7 cellular contexts compared by ENCODE assay signal in genomic region chr16:334164-334832, GRCh38. TPM values are rescaled to one million over a fixed set of nuclear protein-coding genes. Genes with fewer than 3 reads are reported as not detected.
DNase-seq lines count a peak whose midpoint lies in the region; ATAC-seq, FAIRE-seq and TF ChIP-seq lines count a peak whose summit lies in the region.
"Not testable (repeated sequence)": the region's sequence is repeated elsewhere in the genome, so short reads cannot be mapped to it uniquely, and the experiment has no call there.
"Had no signal": no experiment of that assay in that cellular context is flagged by ENCODE, and none has a peak within 500 bp of the region (broad histone marks: within the 10 kb centered on the region; RNA-seq: fewer than 3 reads in every experiment).

No MANE protein-coding gene starts in this region.

- peak; percentile 63 for FAIRE-seq in GM12892 (lab: Jason Lieb, UNC)
- FAIRE-seq in astrocyte (lab: Jason Lieb, UNC), result peak; percentile 49
- peak; percentile 40 for FAIRE-seq in HepG2 (lab: Jason Lieb, UNC)

- intact Hi-C loops in Right ventricle myocardium inferior (cut with DNase I); HepG2 (cut with micrococcal nuclease; ENCODE audit: unreplicated experiment): not testable (repeated sequence)

- TF ChIP-seq CTCF in astrocyte (IDR thresholded peaks at IDR 0.05; ENCODE audit: insufficient read depth, low read depth, low read length); HepG2 (CRISPR knock-in tag; IDR thresholded peaks at IDR 0.05): not testable (repeated sequence)

- H2BK5ac ChIP-seq in neuronal stem cell (ENCODE audit: low read length), result not testable (repeated sequence)

- peaks cover 78% of the 10 kb centered on the region for H4K20me1 ChIP-seq in astrocyte (ENCODE audit: insufficient read depth, low read length)
- H4K20me1 ChIP-seq in HepG2 (ENCODE audit: insufficient read depth, low read length), result peaks cover 42% of the 10 kb centered on the region

- not testable (repeated sequence) for H2AK5ac ChIP-seq in neuronal stem cell (ENCODE audit: low read depth, low read length)

- 100% methylated on average over 3 of the region's 5 CpGs for WGBS in HepG2 (ENCODE audit: low lambda C conversion rate)
- no CpG with 5 or more reads among the region's 5 CpGs for WGBS in neuronal stem cell (ENCODE audit: extremely low coverage in 2 of 2, insufficient read length in 2 of 2, insufficient replicate concordance in 1 of 2), 2 donors

- not testable (repeated sequence) for H3K4me3 Mint-ChIP-seq in astrocyte (ENCODE audit: unreplicated experiment)

- H3K36me3 Mint-ChIP-seq in astrocyte (ENCODE audit: low read depth, unreplicated experiment), result not testable (repeated sequence)

- H2BK15ac ChIP-seq in neuronal stem cell (ENCODE audit: low read length), result not testable (repeated sequence)

- H4K91ac ChIP-seq in neuronal stem cell (ENCODE audit: low read depth, low read length, poor library complexity), result not testable (repeated sequence)

- peak overlapping the region; percentile 50 for H3K27ac Mint-ChIP-seq in astrocyte (ENCODE audit: unreplicated experiment)

- not testable (repeated sequence) for H3K14ac ChIP-seq in neuronal stem cell (ENCODE audit: low read length)

- H3K4ac ChIP-seq in neuronal stem cell (ENCODE audit: low read length), result not testable (repeated sequence)

- not testable (repeated sequence) for H3K27me3 Mint-ChIP-seq in astrocyte (ENCODE audit: low read depth, unreplicated experiment)

- not testable (repeated sequence) for BruUV-seq in HepG2 (replicated peaks; lab: Mats Ljungman, UMichigan)

- H2BK12ac ChIP-seq in neuronal stem cell (ENCODE audit: low read length), result not testable (repeated sequence)

- CTCF ChIA-PET in HepG2 (lab: Yijun Ruan, JAX; ENCODE audit: low intra/inter-chr PET ratio, low total read pairs), result not testable (repeated sequence)

- not testable (repeated sequence) for H3K4me3 ChIP-seq in astrocyte (ENCODE audit: insufficient read depth, low read depth, low read length); HepG2 (replicated peaks in 1 of 3; ENCODE audit: insufficient read depth in 1 of 3, low read depth in 2 of 3, low read length in 3 of 3)
- peak overlapping the region in 1 of 2 donors; percentile 68 for H3K4me3 ChIP-seq in neuronal stem cell (ENCODE audit: low read length in 2 of 2)

- H3K36me3 ChIP-seq in astrocyte (ENCODE audit: insufficient read depth, low read length); HepG2 (replicated peaks in 1 of 2; ENCODE audit: control insufficient read depth in 1 of 2, insufficient read depth in 2 of 2, low read length in 2 of 2); neuronal stem cell (replicated peaks in 1 of 2; ENCODE audit: control insufficient read depth in 2 of 2, insufficient read depth in 2 of 2, low read length in 2 of 2): not testable (repeated sequence)

- DNase-seq in GM12892 (ENCODE audit: insufficient read length); astrocyte (ENCODE audit: low read depth); HepG2 (ENCODE audit: low spot score); neuronal stem cell (ENCODE audit: low spot score): not testable (repeated sequence)
- DNase-seq in Right ventricle myocardium inferior (ENCODE audit: missing footprints), result peak; percentile 4

- H3K4me1 Mint-ChIP-seq in astrocyte (ENCODE audit: low read depth, unreplicated experiment), result peaks cover 29% of the 10 kb centered on the region

- H2AFZ ChIP-seq in astrocyte (ENCODE audit: low read depth, low read length); HepG2 (ENCODE audit: low read length); neuronal stem cell (ENCODE audit: low read length): not testable (repeated sequence)

- TF ChIP-seq POLR2A in GM12892 (IDR thresholded peaks at IDR 0.05; ENCODE audit: low read depth, low read length); HepG2 (IDR thresholded peaks at IDR 0.05; ENCODE audit: insufficient read depth in 1 of 2, low read depth in 2 of 2, low read length in 2 of 2): not testable (repeated sequence)

- H3K4me2 ChIP-seq in astrocyte (ENCODE audit: low read length); HepG2 (ENCODE audit: low read depth, low read length); neuronal stem cell (ENCODE audit: insufficient read depth, low read length, poor library complexity, severe bottlenecking): not testable (repeated sequence)

- in situ Hi-C loops in HepG2 (cut with HindIII; ENCODE audit: extremely low pct_ligation_motif_present, low pct_unique_long_range_greater_than_20kb), result not testable (repeated sequence)

- not testable (repeated sequence) for H3K4me1 ChIP-seq in astrocyte (ENCODE audit: insufficient read depth, low read length)
- H3K4me1 ChIP-seq in HepG2 (ENCODE audit: insufficient read depth, low read length) (peaks cover 77% of the 10 kb centered on the region), neuronal stem cell (ENCODE audit: control insufficient read depth in 2 of 2, insufficient read depth in 1 of 2, low read depth in 1 of 2, low read length in 2 of 2) (peaks cover 10 to 11% of the 10 kb centered on the region in 2 donors)

- not testable (repeated sequence) for H3K27me3 ChIP-seq in astrocyte (ENCODE audit: insufficient read depth, low read length); HepG2 (ENCODE audit: control insufficient read depth in 1 of 2, insufficient read depth in 2 of 2, low read length in 2 of 2); neuronal stem cell (ENCODE audit: control insufficient read depth in 3 of 3, insufficient read depth in 3 of 3, low read depth in 1 of 3, low read length in 3 of 3)

- H3K9ac ChIP-seq in astrocyte (ENCODE audit: low read length); HepG2 (ENCODE audit: insufficient read depth, low read depth, low read length); neuronal stem cell (ENCODE audit: low read depth, low read length, poor library complexity): not testable (repeated sequence)

- TF ChIP-seq EP300 in HepG2 (IDR thresholded peaks at IDR 0.05; ENCODE audit: low read depth in 2 of 2, low read length in 2 of 2); HepG2 (CRISPR knock-in tag; IDR thresholded peaks at IDR 0.05; ENCODE audit: borderline replicate concordance): not testable (repeated sequence)

- peak overlapping the region; percentile 93 for H4K8ac ChIP-seq in neuronal stem cell (ENCODE audit: low read depth, low read length)

- not testable (repeated sequence) for H3K79me1 ChIP-seq in neuronal stem cell (ENCODE audit: low read depth, low read length)

- H3K23ac ChIP-seq in neuronal stem cell (ENCODE audit: low read depth, low read length, poor library complexity), result peak overlapping the region; percentile 75

- ATAC-seq in Right ventricle myocardium inferior, HepG2: not testable (repeated sequence)

- not testable (repeated sequence) for H3K27ac ChIP-seq in astrocyte (ENCODE audit: low read depth, low read length); HepG2 (ENCODE audit: extremely low read length, insufficient read depth, low read length); neuronal stem cell (replicated peaks; ENCODE audit: low read length)

- H2BK120ac ChIP-seq in neuronal stem cell (ENCODE audit: low read depth, low read length), result not testable (repeated sequence)

- not testable (repeated sequence) for H3K9me3 Mint-ChIP-seq in astrocyte (ENCODE audit: unreplicated experiment)

- not testable (repeated sequence) for H3K9me3 ChIP-seq in astrocyte (ENCODE audit: insufficient read depth, low read depth, low read length); HepG2 (ENCODE audit: low read length); neuronal stem cell (replicated peaks in 1 of 2; ENCODE audit: control insufficient read depth in 2 of 2, insufficient read depth in 1 of 2, low read depth in 1 of 2, low read length in 2 of 2)

- not testable (repeated sequence) for H3K18ac ChIP-seq in neuronal stem cell (ENCODE audit: low read length)

- H3K79me2 ChIP-seq in astrocyte (ENCODE audit: insufficient read depth, low read length) (peaks cover 81% of the 10 kb centered on the region), HepG2 (ENCODE audit: insufficient read depth, low read length) (peaks cover 87% of the 10 kb centered on the region)

- POLR2A ChIA-PET in HepG2 (lab: Yijun Ruan, JAX), result not testable (repeated sequence)

- TF ChIP-seq RAD21 in HepG2 (CRISPR knock-in tag; IDR thresholded peaks at IDR 0.05), result not testable (repeated sequence)

RNA-seq across cellular contexts. Expression of gene AXIN1, which starts 18.2 kb away (rescaled TPM):
- polyA plus RNA-seq in GM12892 (2012; ENCODE audit: missing spikeins), result 8.6 TPM
- 27.0 and 28.8 TPM in 2 replicates for total RNA-seq in astrocyte
- total RNA-seq in Right ventricle myocardium inferior, result 12.8 TPM
- total RNA-seq in HepG2 (2016; rRNA removed; fragmentation: Illumina TruSeq; extraction: Trizol), result 18.8 and 24.0 TPM in 2 replicates
- total RNA-seq in HepG2 (2016; cell fraction: cytosol; rRNA removed; fragmentation: Illumina TruSeq; extraction: Trizol; ENCODE audit: low read depth), result 17.0 and 18.3 TPM in 2 replicates
- total RNA-seq in HepG2 (2016; cell fraction: insoluble cytoplasmic fraction; rRNA removed; fragmentation: Illumina TruSeq; extraction: Trizol), result 14.2 and 23.9 TPM in 2 replicates
- total RNA-seq in HepG2 (2016; cell fraction: membrane; rRNA removed; fragmentation: Illumina TruSeq; extraction: Trizol), result 32.6 and 32.8 TPM in 2 replicates
- total RNA-seq in HepG2 (2016; cell fraction: nucleus; rRNA removed; fragmentation: Illumina TruSeq; extraction: Trizol), result 14.9 and 17.5 TPM in 2 replicates
- 26.0 and 28.5 TPM in 2 replicates for polyA plus RNA-seq in HepG2 (2011; rRNA removed)
- polyA plus RNA-seq in HepG2 (2011; cell fraction: cytosol; rRNA removed), result 37.0 and 44.7 TPM in 2 replicates
- polyA plus RNA-seq in HepG2 (2011; cell fraction: nucleus; rRNA removed), result 55.4 and 62.8 TPM in 2 replicates
- 28.4 and 30.4 TPM in 2 replicates for polyA plus RNA-seq in HepG2 (2012)
- 8.5 and 8.8 TPM in 2 replicates for polyA plus RNA-seq in HepG2 (2016; cell fraction: cytosol; fragmentation: Illumina TruSeq; extraction: Trizol; ENCODE audit: low read depth)
- polyA plus RNA-seq in HepG2 (2016; cell fraction: insoluble cytoplasmic fraction; fragmentation: Illumina TruSeq; extraction: Trizol; ENCODE audit: low read depth), result 19.0 and 24.8 TPM in 2 replicates
- polyA plus RNA-seq in HepG2 (2016; cell fraction: membrane; fragmentation: Illumina TruSeq; extraction: Trizol; ENCODE audit: low read depth), result 22.0 and 23.4 TPM in 2 replicates
- 30.6 and 31.6 TPM in 2 replicates for polyA plus RNA-seq in HepG2 (2016; cell fraction: nucleus; fragmentation: Illumina TruSeq; extraction: Trizol; ENCODE audit: insufficient read depth, low read depth)
- 10.4 and 24.0 TPM in 2 replicates for polyA minus RNA-seq in HepG2 (2011; rRNA and poly(A)+ RNA removed; ENCODE audit: low replicate concordance)
- 21.4 and 23.6 TPM in 2 replicates for polyA minus RNA-seq in HepG2 (2011; cell fraction: cytosol; rRNA and poly(A)+ RNA removed)
- 14.3 and 15.7 TPM in 2 replicates for polyA minus RNA-seq in HepG2 (2011; cell fraction: nucleus; rRNA and poly(A)+ RNA removed)
- 19.3 TPM for polyA plus RNA-seq in neuronal stem cell (2013, experiment 1 of 2)
- 18.9 TPM for polyA plus RNA-seq in neuronal stem cell (2013, experiment 2 of 2)

RNA-seq across cellular contexts. Expression of gene MRPL28, which starts 36.0 kb away (rescaled TPM):
- 59.7 TPM for polyA plus RNA-seq in GM12892 (2012; ENCODE audit: missing spikeins)
- total RNA-seq in astrocyte (89.2 and 95.8 TPM in 2 replicates), Right ventricle myocardium inferior (83.1 TPM), HepG2 (2016; rRNA removed; fragmentation: Illumina TruSeq; extraction: Trizol) (114 and 128 TPM in 2 replicates)
- 30.5 and 32.3 TPM in 2 replicates for total RNA-seq in HepG2 (2016; cell fraction: cytosol; rRNA removed; fragmentation: Illumina TruSeq; extraction: Trizol; ENCODE audit: low read depth)
- total RNA-seq in HepG2 (2016; cell fraction: insoluble cytoplasmic fraction; rRNA removed; fragmentation: Illumina TruSeq; extraction: Trizol), result 115 and 131 TPM in 2 replicates
- total RNA-seq in HepG2 (2016; cell fraction: membrane; rRNA removed; fragmentation: Illumina TruSeq; extraction: Trizol), result 36.8 and 38.6 TPM in 2 replicates
- total RNA-seq in HepG2 (2016; cell fraction: nucleus; rRNA removed; fragmentation: Illumina TruSeq; extraction: Trizol), result 35.6 and 38.6 TPM in 2 replicates
- polyA plus RNA-seq in HepG2 (2011; rRNA removed), result 121 and 135 TPM in 2 replicates
- 141 and 211 TPM in 2 replicates for polyA plus RNA-seq in HepG2 (2011; cell fraction: cytosol; rRNA removed)
- polyA plus RNA-seq in HepG2 (2011; cell fraction: nucleus; rRNA removed), result 65.0 and 69.2 TPM in 2 replicates
- 50.0 and 56.2 TPM in 2 replicates for polyA plus RNA-seq in HepG2 (2012)
- 35.7 and 36.6 TPM in 2 replicates for polyA plus RNA-seq in HepG2 (2016; cell fraction: cytosol; fragmentation: Illumina TruSeq; extraction: Trizol; ENCODE audit: low read depth)
- 162 and 166 TPM in 2 replicates for polyA plus RNA-seq in HepG2 (2016; cell fraction: insoluble cytoplasmic fraction; fragmentation: Illumina TruSeq; extraction: Trizol; ENCODE audit: low read depth)
- 35.5 and 36.2 TPM in 2 replicates for polyA plus RNA-seq in HepG2 (2016; cell fraction: membrane; fragmentation: Illumina TruSeq; extraction: Trizol; ENCODE audit: low read depth)
- polyA plus RNA-seq in HepG2 (2016; cell fraction: nucleus; fragmentation: Illumina TruSeq; extraction: Trizol; ENCODE audit: insufficient read depth, low read depth), result 85.4 and 90.0 TPM in 2 replicates
- polyA minus RNA-seq in HepG2 (2011; rRNA and poly(A)+ RNA removed; ENCODE audit: low replicate concordance), result 51.3 and 73.8 TPM in 2 replicates
- polyA minus RNA-seq in HepG2 (2011; cell fraction: cytosol; rRNA and poly(A)+ RNA removed), result 29.4 and 29.5 TPM in 2 replicates
- polyA minus RNA-seq in HepG2 (2011; cell fraction: nucleus; rRNA and poly(A)+ RNA removed), result 10.2 and 13.2 TPM in 2 replicates
- polyA plus RNA-seq in neuronal stem cell (2013, experiment 1 of 2), result 68.8 TPM
- polyA plus RNA-seq in neuronal stem cell (2013, experiment 2 of 2), result 73.1 TPM

RNA-seq across cellular contexts. Expression of gene PGAP6, which starts 47.5 kb away (rescaled TPM):
- polyA plus RNA-seq in GM12892 (2012; ENCODE audit: missing spikeins), result 20.9 TPM
- total RNA-seq in astrocyte (80.5 and 86.3 TPM in 2 replicates), Right ventricle myocardium inferior (32.1 TPM), HepG2 (2016; rRNA removed; fragmentation: Illumina TruSeq; extraction: Trizol) (33.7 and 52.7 TPM in 2 replicates)
- total RNA-seq in HepG2 (2016; cell fraction: cytosol; rRNA removed; fragmentation: Illumina TruSeq; extraction: Trizol; ENCODE audit: low read depth), result 52.2 and 54.4 TPM in 2 replicates
- total RNA-seq in HepG2 (2016; cell fraction: insoluble cytoplasmic fraction; rRNA removed; fragmentation: Illumina TruSeq; extraction: Trizol), result 27.1 and 52.1 TPM in 2 replicates
- 108 and 112 TPM in 2 replicates for total RNA-seq in HepG2 (2016; cell fraction: membrane; rRNA removed; fragmentation: Illumina TruSeq; extraction: Trizol)
- total RNA-seq in HepG2 (2016; cell fraction: nucleus; rRNA removed; fragmentation: Illumina TruSeq; extraction: Trizol), result 36.6 and 38.8 TPM in 2 replicates
- 136 and 192 TPM in 2 replicates for polyA plus RNA-seq in HepG2 (2011; rRNA removed)
- polyA plus RNA-seq in HepG2 (2011; cell fraction: cytosol; rRNA removed), result 183 and 222 TPM in 2 replicates
- 308 and 324 TPM in 2 replicates for polyA plus RNA-seq in HepG2 (2011; cell fraction: nucleus; rRNA removed)
- 54.7 and 75.9 TPM in 2 replicates for polyA plus RNA-seq in HepG2 (2012)
- 90.3 and 94.2 TPM in 2 replicates for polyA plus RNA-seq in HepG2 (2016; cell fraction: cytosol; fragmentation: Illumina TruSeq; extraction: Trizol; ENCODE audit: low read depth)
- polyA plus RNA-seq in HepG2 (2016; cell fraction: insoluble cytoplasmic fraction; fragmentation: Illumina TruSeq; extraction: Trizol; ENCODE audit: low read depth), result 43.3 and 54.7 TPM in 2 replicates
- 117 and 127 TPM in 2 replicates for polyA plus RNA-seq in HepG2 (2016; cell fraction: membrane; fragmentation: Illumina TruSeq; extraction: Trizol; ENCODE audit: low read depth)
- polyA plus RNA-seq in HepG2 (2016; cell fraction: nucleus; fragmentation: Illumina TruSeq; extraction: Trizol; ENCODE audit: insufficient read depth, low read depth), result 107 and 123 TPM in 2 replicates
- 53.1 and 397 TPM in 2 replicates for polyA minus RNA-seq in HepG2 (2011; rRNA and poly(A)+ RNA removed; ENCODE audit: low replicate concordance)
- 61.4 and 63.3 TPM in 2 replicates for polyA minus RNA-seq in HepG2 (2011; cell fraction: cytosol; rRNA and poly(A)+ RNA removed)
- 26.0 and 48.0 TPM in 2 replicates for polyA minus RNA-seq in HepG2 (2011; cell fraction: nucleus; rRNA and poly(A)+ RNA removed)
- polyA plus RNA-seq in neuronal stem cell (2013, experiment 1 of 2), result 30.5 TPM
- 28.5 TPM for polyA plus RNA-seq in neuronal stem cell (2013, experiment 2 of 2)

RNA-seq across cellular contexts. Expression of gene PDIA2, which starts 51.3 kb away (rescaled TPM):
- not detected for polyA plus RNA-seq in GM12892 (2012; ENCODE audit: missing spikeins)
- total RNA-seq in astrocyte (1.2 and 1.5 TPM in 2 replicates), Right ventricle myocardium inferior (1.6 TPM), HepG2 (2016; rRNA removed; fragmentation: Illumina TruSeq; extraction: Trizol) (0.35 and 0.60 TPM in 2 replicates)
- total RNA-seq in HepG2 (2016; cell fraction: cytosol; rRNA removed; fragmentation: Illumina TruSeq; extraction: Trizol; ENCODE audit: low read depth), result not detected in 2 replicates
- total RNA-seq in HepG2 (2016; cell fraction: insoluble cytoplasmic fraction; rRNA removed; fragmentation: Illumina TruSeq; extraction: Trizol), result 0.50 TPM in 1 of 2 replicates, not detected in the other
- total RNA-seq in HepG2 (2016; cell fraction: membrane; rRNA removed; fragmentation: Illumina TruSeq; extraction: Trizol), result not detected in 2 replicates
- total RNA-seq in HepG2 (2016; cell fraction: nucleus; rRNA removed; fragmentation: Illumina TruSeq; extraction: Trizol), result 0.81 and 1.0 TPM in 2 replicates
- polyA plus RNA-seq in HepG2 (2011; rRNA removed), result 1.9 and 2.9 TPM in 2 replicates
- 1.2 and 1.4 TPM in 2 replicates for polyA plus RNA-seq in HepG2 (2011; cell fraction: cytosol; rRNA removed)
- polyA plus RNA-seq in HepG2 (2011; cell fraction: nucleus; rRNA removed), result 10.2 and 14.0 TPM in 2 replicates
- polyA plus RNA-seq in HepG2 (2012), result 0.63 and 1.1 TPM in 2 replicates
- polyA plus RNA-seq in HepG2 (2016; cell fraction: cytosol; fragmentation: Illumina TruSeq; extraction: Trizol; ENCODE audit: low read depth), result not detected in 2 replicates
- not detected in 2 replicates for polyA plus RNA-seq in HepG2 (2016; cell fraction: insoluble cytoplasmic fraction; fragmentation: Illumina TruSeq; extraction: Trizol; ENCODE audit: low read depth)
- polyA plus RNA-seq in HepG2 (2016; cell fraction: membrane; fragmentation: Illumina TruSeq; extraction: Trizol; ENCODE audit: low read depth), result not detected in 2 replicates
- polyA plus RNA-seq in HepG2 (2016; cell fraction: nucleus; fragmentation: Illumina TruSeq; extraction: Trizol; ENCODE audit: insufficient read depth, low read depth), result 1.8 and 2.1 TPM in 2 replicates
- 1.3 TPM in 1 of 2 replicates, not detected in the other for polyA minus RNA-seq in HepG2 (2011; rRNA and poly(A)+ RNA removed; ENCODE audit: low replicate concordance)
- not detected in 2 replicates for polyA minus RNA-seq in HepG2 (2011; cell fraction: cytosol; rRNA and poly(A)+ RNA removed)
- 0.99 TPM in 1 of 2 replicates, not detected in the other for polyA minus RNA-seq in HepG2 (2011; cell fraction: nucleus; rRNA and poly(A)+ RNA removed)
- polyA plus RNA-seq in neuronal stem cell (2013, experiment 1 of 2), result 0.43 TPM
- polyA plus RNA-seq in neuronal stem cell (2013, experiment 2 of 2), result 0.42 TPM
- total RNA-seq: CD4-positive, CD25-positive, alpha-beta regulatory T cell had no signal
- polyA plus RNA-seq: CD4-positive, CD25-positive, alpha-beta regulatory T cell had no signal

RNA-seq across cellular contexts. Expression of gene ARHGDIG, which starts 53.9 kb away (rescaled TPM):
- not detected for polyA plus RNA-seq in GM12892 (2012; ENCODE audit: missing spikeins)
- 3.3 and 5.0 TPM in 2 replicates for total RNA-seq in astrocyte
- total RNA-seq in Right ventricle myocardium inferior, result 9.3 TPM
- total RNA-seq in HepG2 (2016; rRNA removed; fragmentation: Illumina TruSeq; extraction: Trizol), result 0.24 TPM in 1 of 2 replicates, not detected in the other
- 0.26 and 0.61 TPM in 2 replicates for total RNA-seq in HepG2 (2016; cell fraction: cytosol; rRNA removed; fragmentation: Illumina TruSeq; extraction: Trizol; ENCODE audit: low read depth)
- 0.11 TPM in 1 of 2 replicates, not detected in the other for total RNA-seq in HepG2 (2016; cell fraction: insoluble cytoplasmic fraction; rRNA removed; fragmentation: Illumina TruSeq; extraction: Trizol)
- total RNA-seq in HepG2 (2016; cell fraction: membrane; rRNA removed; fragmentation: Illumina TruSeq; extraction: Trizol), result 0.21 and 0.31 TPM in 2 replicates
- total RNA-seq in HepG2 (2016; cell fraction: nucleus; rRNA removed; fragmentation: Illumina TruSeq; extraction: Trizol), result not detected in 2 replicates
- polyA plus RNA-seq in HepG2 (2011; rRNA removed), result 0.48 and 0.63 TPM in 2 replicates
- polyA plus RNA-seq in HepG2 (2011; cell fraction: cytosol; rRNA removed), result 0.33 and 0.58 TPM in 2 replicates
- 3.2 and 3.7 TPM in 2 replicates for polyA plus RNA-seq in HepG2 (2011; cell fraction: nucleus; rRNA removed)
- polyA plus RNA-seq in HepG2 (2012), result 0.17 and 0.36 TPM in 2 replicates
- 0.16 TPM in 1 of 2 replicates, not detected in the other for polyA plus RNA-seq in HepG2 (2016; cell fraction: cytosol; fragmentation: Illumina TruSeq; extraction: Trizol; ENCODE audit: low read depth)
- not detected in 2 replicates for polyA plus RNA-seq in HepG2 (2016; cell fraction: insoluble cytoplasmic fraction; fragmentation: Illumina TruSeq; extraction: Trizol; ENCODE audit: low read depth)
- polyA plus RNA-seq in HepG2 (2016; cell fraction: membrane; fragmentation: Illumina TruSeq; extraction: Trizol; ENCODE audit: low read depth), result not detected in 2 replicates
- polyA plus RNA-seq in HepG2 (2016; cell fraction: nucleus; fragmentation: Illumina TruSeq; extraction: Trizol; ENCODE audit: insufficient read depth, low read depth), result not detected in 2 replicates
- not detected in 2 replicates for polyA minus RNA-seq in HepG2 (2011; rRNA and poly(A)+ RNA removed; ENCODE audit: low replicate concordance)
- polyA minus RNA-seq in HepG2 (2011; cell fraction: cytosol; rRNA and poly(A)+ RNA removed), result not detected in 2 replicates
- 0.50 TPM in 1 of 2 replicates, not detected in the other for polyA minus RNA-seq in HepG2 (2011; cell fraction: nucleus; rRNA and poly(A)+ RNA removed)
- 0.85 TPM for polyA plus RNA-seq in neuronal stem cell (2013, experiment 1 of 2)
- 0.89 TPM for polyA plus RNA-seq in neuronal stem cell (2013, experiment 2 of 2)
- total RNA-seq: CD4-positive, CD25-positive, alpha-beta regulatory T cell; Daoy had no signal
- polyA plus RNA-seq: CD4-positive, CD25-positive, alpha-beta regulatory T cell had no signal
